ENCODE assay signal across 14 cellular contexts in genomic region chr21:15848632-15849031, GRCh38.
DNase-seq lines count a peak whose midpoint lies in the region; ATAC-seq and TF ChIP-seq lines count a peak whose summit lies in the region.
"Had no signal": no experiment of that assay in that cellular context is flagged by ENCODE, and none has a peak within 500 bp of the region (broad histone marks: within the 10 kb centered on the region; RNA-seq: fewer than 3 reads in every experiment).

No MANE protein-coding gene starts in this region.

- H3K9me3 ChIP-seq in adipocyte (ENCODE audit: control insufficient read depth, low read length): no peaks in the 10 kb centered on the region
- H3K9me3 ChIP-seq: esophagus squamous epithelium had no signal

- H3K27me3 ChIP-seq in adipocyte (replicated peaks; ENCODE audit: control insufficient read depth, insufficient read depth, low read length): no peaks in the 10 kb centered on the region
- no peaks in the 10 kb centered on the region for H3K27me3 ChIP-seq in foreskin keratinocyte
- H3K27me3 ChIP-seq: esophagus squamous epithelium had no signal

- H3K4me1 ChIP-seq in adipocyte (ENCODE audit: control insufficient read depth, insufficient read depth, low read length) (peaks cover 4% of the 10 kb centered on the region), foreskin keratinocyte (peaks cover 12% of the 10 kb centered on the region)
- H3K4me1 ChIP-seq: parathyroid adenoma had no signal

- ATAC-seq in foreskin keratinocyte (peak; percentile 92), GM21390 (IDR thresholded peaks at IDR 0.05; ENCODE audit: unreplicated experiment) (no peak)

- peaks cover 44% of the 10 kb centered on the region for H3K4me1 Mint-ChIP-seq in HFFc6 (ENCODE audit: low read depth)

- DNase-seq in A172 (ENCODE audit: low spot score) (peak; percentile 83), HFFc6 (peak; percentile 73), adipocyte (ENCODE audit: low read depth) (peak; percentile 12), foreskin keratinocyte (peak in 1 of 2 donors; percentile 63), OCI-M1 (lab: John Stamatoyannopoulos, UW) (no peak), amygdala (lab: John Stamatoyannopoulos, UW) (no peak), cardiac septum (ENCODE audit: low spot score) (no peak)
- DNase-seq: activated naive CD4-positive, alpha-beta T cell treated with anti-CD3 and anti-CD28 coated beads for 36 hours; cerebellar nuclear complex; esophagus squamous epithelium; NCI-H1436; NCI-H526 had no signal

- no peaks in the 10 kb centered on the region for H3K27me3 Mint-ChIP-seq in HFFc6 (ENCODE audit: insufficient read depth)

- H3K4me3 ChIP-seq in adipocyte (ENCODE audit: low read length): no peak overlapping the region
- H3K4me3 ChIP-seq: esophagus squamous epithelium had no signal

- H3K36me3 ChIP-seq in adipocyte (ENCODE audit: control insufficient read depth, insufficient read depth, low read length, severe bottlenecking): peaks cover 27% of the 10 kb centered on the region

- peaks cover 2% of the 10 kb centered on the region; the same call in 1 of the 2 replicates for H3K36me3 Mint-ChIP-seq in HFFc6 (ENCODE audit: low read depth)

- no peak overlapping the region for H3K9ac ChIP-seq in adipocyte (ENCODE audit: low read length)
- H3K9ac ChIP-seq: parathyroid adenoma had no signal

- TF ChIP-seq CTCF in HFFc6 (IDR thresholded peaks at IDR 0.05): no peak
- TF ChIP-seq CTCF in foreskin keratinocyte (conservative IDR thresholded peaks at IDR 0.05): no peak

- H3K4me3 Mint-ChIP-seq in HFFc6: peak overlapping the region; percentile 41
- H3K4me3 Mint-ChIP-seq: activated naive CD4-positive, alpha-beta T cell treated with anti-CD3 and anti-CD28 coated beads for 36 hours had no signal

- intact Hi-C loops in cardiac septum (cut with DNase I): no loop called here

- peak overlapping the region; percentile 7 for H3K27ac ChIP-seq in foreskin keratinocyte
- H3K27ac ChIP-seq: parathyroid adenoma had no signal

- H3K9me3 Mint-ChIP-seq in HFFc6: no peaks in the 10 kb centered on the region
- H3K9me3 Mint-ChIP-seq: activated naive CD4-positive, alpha-beta T cell treated with anti-CD3 and anti-CD28 coated beads for 36 hours had no signal

- 0 out of 2 replicates have a peak overlapping the region, but pooled peaks have one; percentile 38 for H3K27ac Mint-ChIP-seq in HFFc6
- H3K27ac Mint-ChIP-seq: activated naive CD4-positive, alpha-beta T cell treated with anti-CD3 and anti-CD28 coated beads for 36 hours had no signal

Comparison
In these comparisons a context has a peak if more than half of its experiments do, and no peak if none do; other contexts are left out.
1. DNase-seq: peak in A172 (single experiment), HFFc6 (single experiment) and adipocyte (single experiment); none in OCI-M1 (single experiment), amygdala (0 of 56) and cardiac septum (single experiment).